ENCODE assay signal across 10 cellular contexts in genomic region chrX:130190801-130191200, GRCh38. TPM values are rescaled to one million over a fixed set of nuclear protein-coding genes. Genes with fewer than 3 reads are reported as not detected.
"Had no signal": no experiment of that assay in that cellular context is flagged by ENCODE, and none has a peak within 500 bp of the region (broad histone marks: within the 10 kb centered on the region; RNA-seq: fewer than 3 reads in every experiment).

No MANE protein-coding gene starts in this region.

- H3K27ac ChIP-seq: GM23248 had no signal

- H2AFZ ChIP-seq: GM23248, GM23338 had no signal

- ATAC-seq: GM23338, HCT116 had no signal

- DNase-seq: GM23248, GOT3, H7, H9, HCEC 1CT, HFFc6 had no signal

- H3K4me3 ChIP-seq: GM23248, GM23338, HAP-1 had no signal

- H3K9ac ChIP-seq: GM23248 had no signal

- H3K9me3 ChIP-seq: HAP-1 had no signal

- H3K4me2 ChIP-seq: GM23338 had no signal

- H3K36me3 ChIP-seq: HAP-1 had no signal

- H3K4me1 ChIP-seq: HAP-1 had no signal

RNA-seq across cellular contexts. Expression of gene RAB33A, which starts 19.0 kb away (rescaled TPM):
- total RNA-seq: H4, H7 had no signal
